25 cellular contexts compared by ENCODE assay signal in the genomic region with DNA sequence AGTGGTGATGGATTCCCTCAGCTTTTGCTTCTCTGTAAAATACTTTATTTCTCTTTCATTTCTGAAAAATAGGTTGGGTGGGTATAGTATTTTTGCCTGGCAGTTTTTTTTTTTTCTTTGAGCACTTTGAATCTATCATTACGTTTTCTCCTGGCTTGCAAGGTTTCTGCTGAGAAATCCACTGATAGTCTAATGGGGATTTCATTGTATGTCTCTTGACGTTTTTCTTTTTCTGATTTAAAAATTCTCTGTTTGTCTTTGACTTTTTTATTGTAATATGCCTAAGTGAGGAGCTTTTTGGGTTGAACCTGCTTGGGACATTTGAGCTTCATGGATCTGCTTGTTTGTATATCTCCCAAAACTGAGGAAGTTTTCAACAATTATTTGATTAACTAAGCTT.
"Had no signal": no experiment of that assay in that cellular context is flagged by ENCODE, and none has a peak within 500 bp of the region (broad histone marks: within the 10 kb centered on the region; RNA-seq: fewer than 3 reads in every experiment).

No MANE protein-coding gene starts in this region.

- FAIRE-seq: urothelium cell line had no signal

- H3K4me1 ChIP-seq: stomach, suprapubic skin, testis, thyroid gland, tibial artery, tibial nerve, transverse colon, upper lobe of left lung, upper lobe of right lung, uterus, vagina had no signal

- H3K9me3 ChIP-seq: testis, thyroid gland, upper lobe of right lung, uterus, vagina had no signal

- H3K4me3 ChIP-seq: stomach, suprapubic skin, testis, thoracic aorta, thyroid gland, tibial artery, tibial nerve, transverse colon, upper lobe of left lung, upper lobe of right lung, uterus, vagina had no signal

- H3K27ac ChIP-seq: stomach, suprapubic skin, testis, thoracic aorta, thyroid gland, tibial artery, tibial nerve, transverse colon, upper lobe of left lung, upper lobe of right lung, uterus, vagina had no signal

- DNase-seq: stimulated activated CD4-positive, alpha-beta T cell treated with anti-CD3 and anti-CD28 coated beads, Interleukin-2, amount 100 ng/mL, for 48 hours; stimulated activated CD4-positive, alpha-beta T cell treated with anti-CD3 and anti-CD28 coated beads, Interleukin-4, amount 100 ng/mL, for 1 hour; stimulated activated CD4-positive, alpha-beta T cell treated with anti-CD3 and anti-CD28 coated beads, Interleukin-4, amount 100 ng/mL, for 24 hours; stimulated activated CD4-positive, alpha-beta T cell treated with anti-CD3 and anti-CD28 coated beads, Interleukin-4, amount 100 ng/mL, for 4 hours; stimulated activated CD8-positive, alpha-beta memory T cell treated with anti-CD3 and anti-CD28 coated beads, Interleukin-4, amount 100 ng/mL, for 48 hours; stimulated activated naive B cell treated with anti-CD40 and anti-IgM and Interleukin-4, amounts not matched to agents 10 μg/mL and 1 μg/mL and 100 μg/mL, for 72 hours; stimulated activated naive CD4-positive, alpha-beta T cell; stimulated activated naive CD4-positive, alpha-beta T cell treated with Interleukin-2 at 50 U/mL for 16 hours; stimulated activated naive CD8-positive, alpha-beta T cell treated with anti-CD3 and anti-CD28 coated beads, Interleukin-15, amount 100 ng/mL, for 72 hours; stimulated activated naive CD8-positive, alpha-beta T cell treated with anti-CD3 and anti-CD28 coated beads, Interleukin-15, Interleukin-2, amounts not matched to agents 100 U/mL and 50 U/mL, for 24 hours; stomach; substantia nigra; testis; thyroid gland; tibial artery; transverse colon; trophoblast cell; upper lobe of left lung; upper lobe of right lung; uterus had no signal

- H3K27me3 ChIP-seq: stomach, suprapubic skin, testis, thyroid gland, tibial artery, tibial nerve, transverse colon, upper lobe of left lung, upper lobe of right lung, uterus, vagina had no signal

- H3K36me3 ChIP-seq: stomach, suprapubic skin, thoracic aorta, thyroid gland, tibial artery, tibial nerve, transverse colon, upper lobe of left lung, upper lobe of right lung, uterus, vagina had no signal
